ENCODE assay signal across 1 cellular context in genomic region chr20:48742233-48742632, GRCh38.
A peak's percentile ranks its signal among the peaks of the same experiment; 100 is the strongest.
TF ChIP-seq lines count a peak whose summit lies in the region.

No MANE protein-coding gene starts in this region.

TF ChIP-seq in HepG2, 621 proteins besides CTCF, POLR2A, EP300 and RAD21 (continued from another document):
- TF ChIP-seq ZNF629 (CRISPR knock-in tag; conservative IDR thresholded peaks at IDR 0.05) = peak; percentile 87
